29 cellular contexts compared by ENCODE assay signal in genomic region chr3:67737158-67737557, GRCh38.
"Had no signal": no experiment of that assay in that cellular context is flagged by ENCODE, and none has a peak within 500 bp of the region (broad histone marks: within the 10 kb centered on the region; RNA-seq: fewer than 3 reads in every experiment).

No MANE protein-coding gene starts in this region.

- H3K27ac Mint-ChIP-seq: activated B cell treated with CpG ODN at 0.5 μM for 24 hours; activated T-helper 1 cell treated with anti-CD3 and anti-CD28 coated beads, Interleukin-12 subunit alpha, Interleukin-12 subunit beta, Interleukin-2, Interleukin-4 antibody, amounts not matched to agents 30 ng/mL and 10 ng/mL and 1 ng/mL, durations not matched to agents 14 hours and 24 hours and 36 hours; T-helper 2 cell treated with Interferon-gamma antibody and Interleukin-4, amounts not matched to agents 5 μg/mL and 100 μg/mL, for 36 hours had no signal

- H3K27me3 Mint-ChIP-seq: activated B cell treated with CpG ODN at 0.5 μM for 24 hours; activated CD4-positive, alpha-beta memory T cell treated with anti-CD3 and anti-CD28 coated beads for 36 hours had no signal

- DNase-seq: activated B cell treated with CpG ODN at 0.5 μM for 24 hours; activated CD4-positive, alpha-beta memory T cell treated with anti-CD3 and anti-CD28 coated beads for 36 hours; activated CD4-positive, alpha-beta T cell treated with anti-CD3 and anti-CD28 coated beads for 48 hours; activated effector memory CD4-positive, alpha-beta T cell treated with anti-CD3 and anti-CD28 coated beads, Interleukin-2, amount 50 U/mL, for 16 hours; adrenal gland; aorta; body of pancreas; cerebellar nuclear complex; colonic mucosa; effector CD8-positive, alpha-beta T cell; kidney glomerular epithelial cell; left lung; mucosa of descending colon; nucleus accumbens; pancreas; retina; stimulated activated CD4-positive, alpha-beta T cell treated with anti-CD3 and anti-CD28 coated beads, Interleukin-12 subunit alpha, Interleukin-12 subunit beta, amount 100 ng/mL, for 4 hours; stimulated activated CD4-positive, alpha-beta T cell treated with anti-CD3 and anti-CD28 coated beads, Interleukin-4, amount 100 ng/mL, for 1 hour; stimulated activated naive CD8-positive, alpha-beta T cell treated with anti-CD3 and anti-CD28 coated beads, Interleukin-15, Interleukin-2, amounts not matched to agents 100 U/mL and 50 U/mL, for 24 hours; testis; transverse colon had no signal

- H3K27me3 ChIP-seq: adrenal gland, body of pancreas, colonic mucosa, left lung, pancreas, testis, transverse colon had no signal

- H3K4me1 ChIP-seq: adrenal gland, body of pancreas, colonic mucosa, left lung, pancreas, prostate gland, testis had no signal

- H3K36me3 ChIP-seq: adrenal gland, colonic mucosa, left lung, pancreas, prostate gland, transverse colon had no signal

- H3K9me3 Mint-ChIP-seq: activated T-helper 1 cell treated with anti-CD3 and anti-CD28 coated beads, Interleukin-12 subunit alpha, Interleukin-12 subunit beta, Interleukin-2, Interleukin-4 antibody, amounts not matched to agents 30 ng/mL and 10 ng/mL and 1 ng/mL, durations not matched to agents 14 hours and 24 hours and 36 hours; T-helper 2 cell treated with Interferon-gamma antibody and Interleukin-4, amounts not matched to agents 5 μg/mL and 100 μg/mL, for 36 hours had no signal

- H3K4me3 ChIP-seq: adrenal gland, body of pancreas, colonic mucosa, left lung, lung, mucosa of descending colon, pancreas, prostate gland, skin epidermis, testis, transverse colon had no signal

- H3K27ac ChIP-seq: adrenal gland, body of pancreas, colonic mucosa, left lung, pancreas, prostate gland, skin epidermis, testis, transverse colon had no signal

- H3K9me3 ChIP-seq: adrenal gland, body of pancreas, colonic mucosa, mucosa of descending colon, pancreas, prostate gland, testis had no signal

- H3K4me1 Mint-ChIP-seq: activated B cell treated with CpG ODN at 0.5 μM for 24 hours, neural crest cell had no signal

- H3K4me3 Mint-ChIP-seq: activated B cell treated with CpG ODN at 0.5 μM for 24 hours; activated CD4-positive, alpha-beta memory T cell treated with anti-CD3 and anti-CD28 coated beads for 36 hours; activated T-helper 1 cell treated with anti-CD3 and anti-CD28 coated beads, Interleukin-12 subunit alpha, Interleukin-12 subunit beta, Interleukin-2, Interleukin-4 antibody, amounts not matched to agents 30 ng/mL and 10 ng/mL and 1 ng/mL, durations not matched to agents 14 hours and 24 hours and 36 hours; neural crest cell; T-helper 2 cell treated with Interferon-gamma antibody and Interleukin-4, amounts not matched to agents 5 μg/mL and 100 μg/mL, for 36 hours had no signal

- ATAC-seq: activated naive CD4-positive, alpha-beta T cell treated with anti-CD3 and anti-CD28 coated beads, Interleukin-2, amount 50 U/mL, for 72 hours; body of pancreas; left lung; pancreas; sciatic nerve; stimulated activated naive CD8-positive, alpha-beta T cell treated with anti-CD3 and anti-CD28 coated beads, Interleukin-15, Interleukin-2, amounts not matched to agents 100 U/mL and 50 U/mL, for 24 hours had no signal
